Comparison of ENCODE assay signal across 1 cellular context in genomic region chr6:31708224-31708623, GRCh38.
TF ChIP-seq lines count a peak whose summit lies in the region.

No MANE protein-coding gene starts in this region.

TF ChIP-seq in K562, 482 proteins besides CTCF, POLR2A, EP300 and RAD21:
- TF ChIP-seq ZNF121 (CRISPR knock-in tag; conservative IDR thresholded peaks at IDR 0.05) (peak; percentile 98), KDM1A (IDR thresholded peaks at IDR 0.05) (peak; percentile 34 to 57; a peak in 2 of 4 replicates), BCOR (IDR thresholded peaks at IDR 0.05) (peak; percentile 78), ZNF398 (CRISPR knock-in tag; IDR thresholded peaks at IDR 0.05) (no peak)
